Comparison of ENCODE assay signal across 1 cellular context in genomic region chr6:7905416-7905815, GRCh38.
TF ChIP-seq lines count a peak whose summit lies in the region.

No MANE protein-coding gene starts in this region.

TF ChIP-seq in endothelial cell of umbilical vein, 7 proteins besides CTCF, POLR2A, EP300 and RAD21:
- no peak for TF ChIP-seq MAX (IDR thresholded peaks at IDR 0.05; ENCODE audit: insufficient read depth, insufficient read length)
- TF ChIP-seq GATA2 (IDR thresholded peaks at IDR 0.05; ENCODE audit: insufficient read depth, insufficient read length, low read depth, low read length): no peak
- no peak for TF ChIP-seq EZH2 (IDR thresholded peaks at IDR 0.05; ENCODE audit: borderline replicate concordance, low read depth, low read length, severe bottlenecking)
- no peak for TF ChIP-seq POLR2AphosphoS5 (IDR thresholded peaks at IDR 0.05; ENCODE audit: insufficient read depth, low read depth, low read length)
- no peak for TF ChIP-seq FOS (IDR thresholded peaks at IDR 0.05; ENCODE audit: borderline replicate concordance, insufficient read depth, low read length)
- TF ChIP-seq JUN (IDR thresholded peaks at IDR 0.05; ENCODE audit: borderline replicate concordance, insufficient read depth, insufficient read length, low read depth): no peak
- TF ChIP-seq MYC (IDR thresholded peaks at IDR 0.05; ENCODE audit: low read depth, low read length): no peak
TF ChIP-seq in endothelial cell of umbilical vein: peak in this region for 0.
